In genomic region chrX:130467936-130468335, GRCh38 we compare ENCODE assay signal across 28 cellular contexts.
A peak's percentile ranks its signal among the peaks of the same experiment; 100 is the strongest.
DNase-seq lines count a peak whose midpoint lies in the region; ATAC-seq, FAIRE-seq and TF ChIP-seq lines count a peak whose summit lies in the region.
"Had no signal": no experiment of that assay in that cellular context is flagged by ENCODE, and none has a peak within 500 bp of the region (broad histone marks: within the 10 kb centered on the region; RNA-seq: fewer than 3 reads in every experiment).

No MANE protein-coding gene starts in this region.

- no peak overlapping the region for H3K4me2 ChIP-seq in HepG2 (ENCODE audit: low read depth, low read length)
- H3K4me2 ChIP-seq: A549; BLaER1 treated with 17β-estradiol and CSF1 and Interleukin-3, amounts not matched to agents 10 nM and 100 nM had no signal

- no peak overlapping the region for H3K4me3 Mint-ChIP-seq in activated T-cell treated with anti-CD3 and anti-CD28 coated beads, Interleukin-2, amount 50 U/mL, for 24 hours
- H3K4me3 Mint-ChIP-seq: B cell; CD4-positive, alpha-beta T cell; CD8-positive, alpha-beta T cell had no signal

- H3K9me3 Mint-ChIP-seq in activated T-cell treated with anti-CD3 and anti-CD28 coated beads, Interleukin-2, amount 50 U/mL, for 24 hours, result no peaks in the 10 kb centered on the region
- H3K9me3 Mint-ChIP-seq: CD4-positive, alpha-beta T cell; CD8-positive, alpha-beta T cell had no signal

- TF ChIP-seq CTCF in HepG2 (CRISPR knock-in tag; IDR thresholded peaks at IDR 0.05) (no peak), right lobe of liver (IDR thresholded peaks at IDR 0.05) (no peak), WERI-Rb-1 (IDR thresholded peaks at IDR 0.05; ENCODE audit: low read depth, low read length) (no peak), pancreas (IDR thresholded peaks at IDR 0.05) (no peak), gastroesophageal sphincter (IDR thresholded peaks at IDR 0.05) (no peak)

- TF ChIP-seq EP300 in HepG2 (IDR thresholded peaks at IDR 0.05; ENCODE audit: low read depth in 2 of 2, low read length in 2 of 2), result no peak
- no peak for TF ChIP-seq EP300 in HepG2 (CRISPR knock-in tag; IDR thresholded peaks at IDR 0.05; ENCODE audit: borderline replicate concordance)
- TF ChIP-seq EP300 in gastroesophageal sphincter (IDR thresholded peaks at IDR 0.05), result no peak

- TF ChIP-seq POLR2A in HepG2 (IDR thresholded peaks at IDR 0.05; ENCODE audit: insufficient read depth in 1 of 2, low read depth in 2 of 2, low read length in 2 of 2) (no peak), right lobe of liver (IDR thresholded peaks at IDR 0.05) (no peak), gastroesophageal sphincter (IDR thresholded peaks at IDR 0.05) (no peak)

- peaks cover 72% of the 10 kb centered on the region for H3K27me3 Mint-ChIP-seq in activated T-cell treated with anti-CD3 and anti-CD28 coated beads, Interleukin-2, amount 50 U/mL, for 24 hours

- no peak for TF ChIP-seq RAD21 in HepG2 (CRISPR knock-in tag; IDR thresholded peaks at IDR 0.05)

- H3K4me1 ChIP-seq in HepG2 (ENCODE audit: insufficient read depth, low read length) (no peaks in the 10 kb centered on the region), right lobe of liver (no peaks in the 10 kb centered on the region), pancreas (no peaks in the 10 kb centered on the region), gastroesophageal sphincter (no peaks in the 10 kb centered on the region)
- H3K4me1 ChIP-seq: A549; BLaER1 treated with 17β-estradiol and CSF1 and Interleukin-3, amounts not matched to agents 10 nM and 100 nM; Caco-2 had no signal

- no peaks in the 10 kb centered on the region for H3K79me2 ChIP-seq in HepG2 (ENCODE audit: insufficient read depth, low read length)

- H3K9me3 ChIP-seq in HepG2 (ENCODE audit: low read length) (no peaks in the 10 kb centered on the region), right lobe of liver (no peaks in the 10 kb centered on the region), WERI-Rb-1 (ENCODE audit: severe bottlenecking) (peaks cover 5% of the 10 kb centered on the region), pancreas (no peaks in the 10 kb centered on the region), gastroesophageal sphincter (no peaks in the 10 kb centered on the region)
- H3K9me3 ChIP-seq: A549; BLaER1 treated with 17β-estradiol and CSF1 and Interleukin-3, amounts not matched to agents 10 nM and 100 nM; Caco-2 had no signal

- intact Hi-C loops in HepG2 (cut with micrococcal nuclease; ENCODE audit: unreplicated experiment) (no loop called here), right lobe of liver (cut with DNase I) (no loop called here), pancreas (cut with DNase I) (no loop called here)

- H3K27ac ChIP-seq in HepG2 (ENCODE audit: extremely low read length, insufficient read depth, low read length) (no peak overlapping the region), right lobe of liver (no peak overlapping the region), WERI-Rb-1 (peak overlapping the region; percentile 69), pancreas (no peak overlapping the region), gastroesophageal sphincter (no peak overlapping the region)
- H3K27ac ChIP-seq: 22Rv1; A549; BLaER1 treated with 17β-estradiol and CSF1 and Interleukin-3, amounts not matched to agents 10 nM and 100 nM; C4-2B had no signal

- no peak overlapping the region for H3K27ac Mint-ChIP-seq in activated T-cell treated with anti-CD3 and anti-CD28 coated beads, Interleukin-2, amount 50 U/mL, for 24 hours
- H3K27ac Mint-ChIP-seq: B cell; CD4-positive, alpha-beta T cell; CD8-positive, alpha-beta T cell had no signal

- no peak overlapping the region for H2AFZ ChIP-seq in HepG2 (ENCODE audit: low read length)

- H3K27me3 ChIP-seq in HepG2 (ENCODE audit: control insufficient read depth in 1 of 2, insufficient read depth in 2 of 2, low read length in 2 of 2) (no peaks in the 10 kb centered on the region), right lobe of liver (no peaks in the 10 kb centered on the region), WERI-Rb-1 (ENCODE audit: insufficient read depth, low read depth, severe bottlenecking) (no peaks in the 10 kb centered on the region), pancreas (peaks cover 0 to 5% (median 0%) of the 10 kb centered on the region in 4 donors), gastroesophageal sphincter (no peaks in the 10 kb centered on the region)

- WGBS in HepG2 (ENCODE audit: low lambda C conversion rate), result 51% methylated on average over 4 of the region's 4 CpGs
- WGBS in right lobe of liver (ENCODE audit: insufficient coverage, low coverage, low lambda C conversion rate, missing lambda C conversion rate), result 51% methylated on average over 4 of the region's 4 CpGs
- whole genome bisulfite sequencing in pancreas, 2 donors, result 70 to 72% methylated on average over 4 of the region's 4 CpGs
- 54 to 73% methylated on average over 4 of the region's 4 CpGs for WGBS in gastroesophageal sphincter (ENCODE audit: low coverage in 1 of 2), 2 donors

- H3K36me3 ChIP-seq in HepG2 (replicated peaks in 1 of 2; ENCODE audit: control insufficient read depth in 1 of 2, insufficient read depth in 2 of 2, low read length in 2 of 2), result no peaks in the 10 kb centered on the region
- H3K36me3 ChIP-seq in right lobe of liver, result no peaks in the 10 kb centered on the region
- H3K36me3 ChIP-seq in WERI-Rb-1, result no peaks in the 10 kb centered on the region
- H3K36me3 ChIP-seq in pancreas, result no peaks in the 10 kb centered on the region
- no peaks in the 10 kb centered on the region for H3K36me3 ChIP-seq in gastroesophageal sphincter
- H3K36me3 ChIP-seq: BLaER1 treated with 17β-estradiol and CSF1 and Interleukin-3, amounts not matched to agents 10 nM and 100 nM had no signal

- no peaks in the 10 kb centered on the region for H3K36me3 Mint-ChIP-seq in activated T-cell treated with anti-CD3 and anti-CD28 coated beads, Interleukin-2, amount 50 U/mL, for 24 hours (ENCODE audit: low read depth)
- H3K36me3 Mint-ChIP-seq: CD8-positive, alpha-beta T cell had no signal

- H3K9ac ChIP-seq in HepG2 (ENCODE audit: insufficient read depth, low read depth, low read length), result no peak overlapping the region
- H3K9ac ChIP-seq: BLaER1 treated with 17β-estradiol and CSF1 and Interleukin-3, amounts not matched to agents 10 nM and 100 nM had no signal

- no peak for FAIRE-seq in HepG2 (lab: Jason Lieb, UNC)
- peak; percentile 32 for FAIRE-seq in pancreas (lab: Jason Lieb, UNC)
- FAIRE-seq: GM12878, GM12892, GM19239 had no signal

- BruUV-seq in HepG2 (replicated peaks; lab: Mats Ljungman, UMichigan), result no TSS peak

- H4K20me1 ChIP-seq in HepG2 (ENCODE audit: insufficient read depth, low read length), result no peaks in the 10 kb centered on the region
- H4K20me1 ChIP-seq: BLaER1 treated with 17β-estradiol and CSF1 and Interleukin-3, amounts not matched to agents 10 nM and 100 nM had no signal

- H3K4me3 ChIP-seq in HepG2 (replicated peaks in 1 of 3; ENCODE audit: insufficient read depth in 1 of 3, low read depth in 2 of 3, low read length in 3 of 3) (no peak overlapping the region), right lobe of liver (no peak overlapping the region), WERI-Rb-1 (ENCODE audit: low read depth, low read length) (no peak overlapping the region), pancreas (no peak overlapping the region), gastroesophageal sphincter (no peak overlapping the region)
- H3K4me3 ChIP-seq: A549; BLaER1 treated with 17β-estradiol and CSF1 and Interleukin-3, amounts not matched to agents 10 nM and 100 nM; GM12878 had no signal

- H3K4me1 Mint-ChIP-seq in activated T-cell treated with anti-CD3 and anti-CD28 coated beads, Interleukin-2, amount 50 U/mL, for 24 hours (ENCODE audit: low read depth), result no peaks in the 10 kb centered on the region
- H3K4me1 Mint-ChIP-seq: B cell had no signal

- in situ Hi-C loops in HepG2 (cut with HindIII; ENCODE audit: extremely low pct_ligation_motif_present, low pct_unique_long_range_greater_than_20kb), result no loop called here

- ATAC-seq in HepG2 (no peak), right lobe of liver (no peak), pancreas (no peak), gastroesophageal sphincter (no peak)
- ATAC-seq: A549; CD8-positive, alpha-beta T cell; GM12878 had no signal

- CTCF ChIA-PET in HepG2 (lab: Yijun Ruan, JAX; ENCODE audit: low intra/inter-chr PET ratio, low total read pairs), result no interaction called here

- DNase-seq in HepG2 (ENCODE audit: low spot score) (no peak), right lobe of liver (no peak), NCI-H524 (lab: John Stamatoyannopoulos, UW) (peak; percentile 63 to 84), WERI-Rb-1 (no peak), pancreas (no peak), activated gamma-delta T cell treated with Interleukin-2 at 50 U/mL for 16 hours (no peak)
- no peak for DNase-seq in activated T-cell treated with anti-CD3 and anti-CD28 coated beads, Interleukin-2, amount 50 U/mL, for 24 hours
- DNase-seq: AML-193; Caco-2; Calu3; CD4-positive, alpha-beta T cell; CD8-positive, alpha-beta T cell; DMS 273 treated with DMSO at 0.1 percent for 48 hours; DMS153; DMS53; DMS79; DND-41; EL; GDM1 had no signal

- POLR2A ChIA-PET in HepG2 (lab: Yijun Ruan, JAX), result no interaction called here

TF ChIP-seq in HepG2, 621 proteins besides CTCF, POLR2A, EP300 and RAD21:
- no peak for TF ChIP-seq NFYC (CRISPR knock-in tag; IDR thresholded peaks at IDR 0.05)
- peak; percentile 41; the same call in 1 of the 2 replicates for TF ChIP-seq CREB1 (IDR thresholded peaks at IDR 0.05)
- no peak for TF ChIP-seq CREB1 (CRISPR knock-in tag; IDR thresholded peaks at IDR 0.05)
- 0 out of 2 replicates have a peak, but pooled peaks have one; percentile 4 for TF ChIP-seq ATF7 (IDR thresholded peaks at IDR 0.05)
- no peak for TF ChIP-seq ATF7 (CRISPR knock-in tag; IDR thresholded peaks at IDR 0.05)

Comparison
In these comparisons a context has a peak if more than half of its experiments do, and no peak if none do; other contexts are left out.
1. DNase-seq: peak in NCI-H524 (2 of 2); none in HepG2 (single experiment), right lobe of liver (0 of 3), WERI-Rb-1 (single experiment), pancreas (0 of 6), activated gamma-delta T cell treated with Interleukin-2 at 50 U/mL for 16 hours (single experiment) and activated T-cell treated with anti-CD3 and anti-CD28 coated beads, Interleukin-2, amount 50 U/mL, for 24 hours (single experiment).